In genomic region chr19:39406656-39407393, GRCh38 we compare ENCODE assay signal across 8 cellular contexts. TPM values are rescaled to one million over a fixed set of nuclear protein-coding genes. Genes with fewer than 3 reads are reported as not detected.
DNase-seq lines count a peak whose midpoint lies in the region; ATAC-seq and TF ChIP-seq lines count a peak whose summit lies in the region.

TSS of gene ZFP36 (plus strand) at chr19:39406847. CDS start at chr19:39406905, 58 bp downstream.

- H3K9ac ChIP-seq in SK-N-SH: peak within 1 kb of the TSS; percentile 97

- H3K27me3 Mint-ChIP-seq in activated naive CD4-positive, alpha-beta T cell treated with anti-CD3 and anti-CD28 coated beads for 36 hours (ENCODE audit: low read depth): no peaks in the 10 kb centered on the region

- WGBS in SK-N-SH (ENCODE audit: low lambda C conversion rate): 8% methylated on average over 16 of the region's 55 CpGs
- WGBS in suprapubic skin: 0% methylated on average over 13 of the region's 55 CpGs

- ATAC-seq in omental fat pad (ENCODE audit: low FRiP score) (peak; percentile 5), HG02884 (IDR thresholded peaks at IDR 0.05; ENCODE audit: unreplicated experiment) (no peak)

- H3K9me3 ChIP-seq in SK-N-SH: no peaks in the 10 kb centered on the region
- no peaks in the 10 kb centered on the region for H3K9me3 ChIP-seq in suprapubic skin

- no peaks in the 10 kb centered on the region for H3K9me3 Mint-ChIP-seq in activated naive CD4-positive, alpha-beta T cell treated with anti-CD3 and anti-CD28 coated beads for 36 hours

- no peaks in the 10 kb centered on the region for H3K9me2 ChIP-seq in SK-N-SH

- TF ChIP-seq EP300 in SK-N-SH (IDR thresholded peaks at IDR 0.05; ENCODE audit: borderline replicate concordance in 1 of 2, low read depth in 1 of 2, low read length in 1 of 2) (no peak), suprapubic skin (IDR thresholded peaks at IDR 0.05) (no peak)

- peak within 1 kb of the TSS; percentile 84 to 91 for H3K27ac ChIP-seq in SK-N-SH (ENCODE audit: low read depth in 2 of 2, low read length in 1 of 2)
- H3K27ac ChIP-seq in suprapubic skin: peak within 1 kb of the TSS; percentile 100

- TF ChIP-seq POLR2A in suprapubic skin (IDR thresholded peaks at IDR 0.05): peak; percentile 97 to 99

- H3K4me1 ChIP-seq in SK-N-SH (ENCODE audit: control insufficient read depth in 1 of 2, insufficient read depth in 2 of 2, low read depth in 1 of 2, low read length in 1 of 2) (peaks cover 41% of the 10 kb centered on the region in 2 experiments; a peak in 3 of 4 replicates), suprapubic skin (peaks cover 64% of the 10 kb centered on the region)

- peaks cover 28% of the 10 kb centered on the region for H3K79me2 ChIP-seq in SK-N-SH (ENCODE audit: insufficient read depth)

- H3K36me3 Mint-ChIP-seq in activated naive CD4-positive, alpha-beta T cell treated with anti-CD3 and anti-CD28 coated beads for 36 hours (ENCODE audit: low read depth): peaks cover 28% of the 10 kb centered on the region

- POLR2A ChIA-PET in SK-N-SH (lab: Yijun Ruan, JAX): interaction anchor here (0.9 to 2.5 kb wide), 3 partner anchors 9 to 29 kb away, joined by 3 to 12 read pairs (median 4); partner anchors contain the start of genes MED29, PAF1 and RPS16

- H3K4me2 ChIP-seq in SK-N-SH: peak within 1 kb of the TSS; percentile 92

- DNase-seq in Jurkat, Clone E6-1 (ENCODE audit: low read depth, low spot score): peak; percentile 72
- DNase-seq in SK-N-SH (peak; percentile 94), germinal center (ENCODE audit: low spot score) (peak; percentile 83), omental fat pad (ENCODE audit: low spot score) (peak; percentile 89), suprapubic skin (ENCODE audit: low spot score in 2 of 2) (peak; percentile 97)
- peak; percentile 87 for DNase-seq in activated naive CD4-positive, alpha-beta T cell treated with anti-CD3 and anti-CD28 coated beads for 36 hours

- H3F3A ChIP-seq in SK-N-SH (replicated peaks; ENCODE audit: insufficient read depth): peaks cover 47% of the 10 kb centered on the region

- TF ChIP-seq CTCF in GM12873 (IDR thresholded peaks at IDR 0.05; ENCODE audit: insufficient read depth, low read depth, low read length, missing control alignments) (peak; percentile 23), SK-N-SH (IDR thresholded peaks at IDR 0.05) (0 out of 2 replicates have a peak, but pooled peaks have one; percentile 14), omental fat pad (IDR thresholded peaks at IDR 0.05) (no peak), suprapubic skin (IDR thresholded peaks at IDR 0.05) (no peak)

- peaks cover 55% of the 10 kb centered on the region for H3K4me1 Mint-ChIP-seq in activated naive CD4-positive, alpha-beta T cell treated with anti-CD3 and anti-CD28 coated beads for 36 hours (ENCODE audit: low read depth)

- peaks cover 19% of the 10 kb centered on the region for H4K20me1 ChIP-seq in SK-N-SH (ENCODE audit: insufficient read depth)

- no peak within 1 kb of the TSS for H2AFZ ChIP-seq in SK-N-SH (ENCODE audit: low read depth)

- peak within 1 kb of the TSS; percentile 88 for H3K4me3 ChIP-seq in Jurkat, Clone E6-1 (ENCODE audit: low read length)
- peak within 1 kb of the TSS; percentile 82 to 98 for H3K4me3 ChIP-seq in SK-N-SH (ENCODE audit: low read depth in 2 of 2, low read length in 1 of 2)
- peak within 1 kb of the TSS; percentile 93 for H3K4me3 ChIP-seq in suprapubic skin

- H3K27me3 ChIP-seq in SK-N-SH (ENCODE audit: insufficient read depth) (no peaks in the 10 kb centered on the region), suprapubic skin (no peaks in the 10 kb centered on the region)

- H3K27ac Mint-ChIP-seq in activated naive CD4-positive, alpha-beta T cell treated with anti-CD3 and anti-CD28 coated beads for 36 hours: peak within 1 kb of the TSS; percentile 98

- intact Hi-C loops in activated naive CD4-positive, alpha-beta T cell treated with anti-CD3 and anti-CD28 coated beads for 36 hours (cut with micrococcal nuclease): loop anchor here (10.0 kb wide), 1 partner anchor 1208 kb away; no protein-coding TSS in a partner anchor

- H3K36me3 ChIP-seq in SK-N-SH (replicated peaks in 1 of 2; ENCODE audit: control insufficient read depth in 1 of 2, insufficient read depth in 2 of 2, low read length in 1 of 2) (peaks cover 0 to 7% of the 10 kb centered on the region in 2 experiments), suprapubic skin (peaks cover 22% of the 10 kb centered on the region)

- CTCF ChIA-PET in SK-N-SH (lab: Yijun Ruan, JAX): interaction anchor here (1.0 to 3.9 kb wide), 2 partner anchors 9 to 125 kb away, joined by 3 to 52 read pairs; partner anchors contain the start of gene EID2B
- CTCF ChIA-PET in activated naive CD4-positive, alpha-beta T cell treated with anti-CD3 and anti-CD28 coated beads for 36 hours (lab: Charles Lee): interaction anchor here (3.7 kb wide), 1 partner anchor 9 kb away, joined by 26 read pairs; no protein-coding TSS in a partner anchor

- H3K4me3 Mint-ChIP-seq in activated naive CD4-positive, alpha-beta T cell treated with anti-CD3 and anti-CD28 coated beads for 36 hours: peak within 1 kb of the TSS; percentile 97

- TF ChIP-seq RAD21 in SK-N-SH (IDR thresholded peaks at IDR 0.05; ENCODE audit: low read length): no peak

TF ChIP-seq in SK-N-SH, 30 proteins besides CTCF, POLR2A, EP300 and RAD21:
- TF ChIP-seq POLR2AphosphoS5 (IDR thresholded peaks at IDR 0.05; ENCODE audit: low read depth, low read length): peak; percentile 99
- TF ChIP-seq RFX5 (IDR thresholded peaks at IDR 0.05; ENCODE audit: low read length): no peak
- TF ChIP-seq TAF1 (IDR thresholded peaks at IDR 0.05; ENCODE audit: borderline replicate concordance, low read depth, low read length): peak; percentile 70; the same call in 1 of the 2 replicates
- TF ChIP-seq RCOR1 (IDR thresholded peaks at IDR 0.05; ENCODE audit: low read length): 0 out of 2 replicates have a peak, but pooled peaks have one; percentile 6
- 0 out of 2 replicates have a peak, but pooled peaks have one; percentile 15 for TF ChIP-seq NRF1 (IDR thresholded peaks at IDR 0.05; ENCODE audit: low read depth, low read length)
- peak; percentile 32 for TF ChIP-seq ELF1 (IDR thresholded peaks at IDR 0.05)
- no peak for TF ChIP-seq YY1 (IDR thresholded peaks at IDR 0.05; ENCODE audit: low read depth)
- TF ChIP-seq FOSL2 (IDR thresholded peaks at IDR 0.05; ENCODE audit: borderline replicate concordance, low read depth): no peak
- TF ChIP-seq CHD2 (IDR thresholded peaks at IDR 0.05; ENCODE audit: low read length, partially characterized antibody): peak; percentile 20
- TF ChIP-seq, protein P1, sequence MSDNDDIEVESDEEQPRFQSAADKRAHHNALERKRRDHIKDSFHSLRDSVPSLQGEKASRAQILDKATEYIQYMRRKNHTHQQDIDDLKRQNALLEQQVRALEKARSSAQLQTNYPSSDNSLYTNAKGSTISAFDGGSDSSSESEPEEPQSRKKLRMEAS (IDR thresholded peaks at IDR 0.05; ENCODE audit: low read depth): no peak; the same call in 1 of the 2 replicates
- TF ChIP-seq MXI1 (IDR thresholded peaks at IDR 0.05; ENCODE audit: low read depth, low read length): peak; percentile 54
- TF ChIP-seq NFIC (IDR thresholded peaks at IDR 0.05; ENCODE audit: borderline replicate concordance): 0 out of 2 replicates have a peak, but pooled peaks have one; percentile 8
- no peak for TF ChIP-seq MEF2A (IDR thresholded peaks at IDR 0.05; ENCODE audit: borderline replicate concordance, low read depth)
- no peak for TF ChIP-seq ZBTB33 (IDR thresholded peaks at IDR 0.05; ENCODE audit: borderline replicate concordance, low read depth)
- no peak for TF ChIP-seq GATA2 (CRISPR knock-in tag; IDR thresholded peaks at IDR 0.05)
- TF ChIP-seq EZH2phosphoT487 (IDR thresholded peaks at IDR 0.05; ENCODE audit: borderline replicate concordance, low read depth): no peak
- TF ChIP-seq GABPA (IDR thresholded peaks at IDR 0.05; ENCODE audit: low read depth): no peak
- TF ChIP-seq SIN3A (IDR thresholded peaks at IDR 0.05; ENCODE audit: borderline replicate concordance, low read depth, low read length): peak; percentile 91

RNA-seq across cellular contexts. Expression of gene ZFP36, which starts in this region (rescaled TPM):
- polyA plus RNA-seq in Jurkat, Clone E6-1 (2012; ENCODE audit: insufficient read depth, insufficient read length): 25.0 TPM
- 19.7 and 49.3 TPM in 2 replicates for polyA plus RNA-seq in SK-N-SH (2012; rRNA removed)
- 21.0 and 26.5 TPM in 2 replicates for polyA plus RNA-seq in SK-N-SH (2012; cell fraction: cytosol; rRNA removed)
- 127 and 135 TPM in 2 replicates for polyA plus RNA-seq in SK-N-SH (2012; cell fraction: nucleus; rRNA removed)
- total RNA-seq in activated naive CD4-positive, alpha-beta T cell treated with anti-CD3 and anti-CD28 coated beads for 36 hours: 100 to 1,000 TPM; 113 to 116 TPM
- total RNA-seq in omental fat pad (100 to 1,000 TPM; 323 to 827 (median 509) TPM), suprapubic skin (100 to 1,000 TPM; 426 to 850 (median 540) TPM)

Comparison
In these comparisons a context has a peak if more than half of its experiments do, and no peak if none do; other contexts are left out.
1. CTCF ChIP-seq: peak in GM12873 (single experiment) and SK-N-SH (single experiment); none in omental fat pad (0 of 3) and suprapubic skin (0 of 2).
2. Peak in every context shown above with its lines, with median percentiles within 50 percentile points of each other: DNase-seq and H3K4me3 ChIP-seq.